ENCODE assay signal across 15 cellular contexts in genomic region chr2:28431741-28432140, GRCh38.
"Had no signal": no experiment of that assay in that cellular context is flagged by ENCODE, and none has a peak within 500 bp of the region (broad histone marks: within the 10 kb centered on the region; RNA-seq: fewer than 3 reads in every experiment).

No MANE protein-coding gene starts in this region.

- DNase-seq: cortex of kidney; effector memory CD4-positive, alpha-beta T cell; heart left ventricle; hippocampal formation; kidney glomerular epithelial cell; mammary epithelial cell; naive thymus-derived CD4-positive, alpha-beta T cell; psoas muscle; retina; right lobe of liver; stimulated activated CD4-positive, alpha-beta T cell treated with anti-CD3 and anti-CD28 coated beads, Interleukin-4, amount 100 ng/mL, for 1 hour; stimulated activated CD8-positive, alpha-beta memory T cell treated with anti-CD3 and anti-CD28 coated beads, Interleukin-4, amount 100 ng/mL, for 48 hours had no signal

- H3K36me3 Mint-ChIP-seq: neural progenitor cell; stimulated activated memory B cell treated with anti-CD40 and anti-IgM and Interleukin-4, amounts not matched to agents 10 μg/mL and 1 μg/mL and 100 μg/mL, for 72 hours had no signal

- H3K9me3 ChIP-seq: psoas muscle, right lobe of liver had no signal

- H3K27ac Mint-ChIP-seq: neural progenitor cell; stimulated activated memory B cell treated with anti-CD40 and anti-IgM and Interleukin-4, amounts not matched to agents 10 μg/mL and 1 μg/mL and 100 μg/mL, for 72 hours; stimulated activated naive CD8-positive, alpha-beta T cell treated with anti-CD3 and anti-CD28 coated beads, Interleukin-15, Interleukin-2, amounts not matched to agents 100 ng/mL and 50 ng/mL, for 24 hours had no signal

- H3K27me3 Mint-ChIP-seq: naive thymus-derived CD4-positive, alpha-beta T cell; stimulated activated naive CD8-positive, alpha-beta T cell treated with anti-CD3 and anti-CD28 coated beads, Interleukin-15, Interleukin-2, amounts not matched to agents 100 ng/mL and 50 ng/mL, for 24 hours had no signal

- H3K9me3 Mint-ChIP-seq: neural progenitor cell; stimulated activated memory B cell treated with anti-CD40 and anti-IgM and Interleukin-4, amounts not matched to agents 10 μg/mL and 1 μg/mL and 100 μg/mL, for 72 hours had no signal

- ATAC-seq: right lobe of liver had no signal

- H3K4me1 Mint-ChIP-seq: neural progenitor cell; stimulated activated memory B cell treated with anti-CD40 and anti-IgM and Interleukin-4, amounts not matched to agents 10 μg/mL and 1 μg/mL and 100 μg/mL, for 72 hours had no signal

- H3K4me3 Mint-ChIP-seq: naive thymus-derived CD4-positive, alpha-beta T cell; neural progenitor cell; stimulated activated memory B cell treated with anti-CD40 and anti-IgM and Interleukin-4, amounts not matched to agents 10 μg/mL and 1 μg/mL and 100 μg/mL, for 72 hours; stimulated activated naive CD8-positive, alpha-beta T cell treated with anti-CD3 and anti-CD28 coated beads, Interleukin-15, Interleukin-2, amounts not matched to agents 100 ng/mL and 50 ng/mL, for 24 hours had no signal
